ENCODE assay signal across 2 cellular contexts in genomic region chr1:34818862-34819261, GRCh38. TPM values are rescaled to one million over a fixed set of nuclear protein-coding genes. Genes with fewer than 3 reads are reported as not detected.
"Had no signal": no experiment of that assay in that cellular context is flagged by ENCODE, and none has a peak within 500 bp of the region (broad histone marks: within the 10 kb centered on the region; RNA-seq: fewer than 3 reads in every experiment).

No MANE protein-coding gene starts in this region.

RNA-seq across cellular contexts. Expression of gene GJA4, which starts 26.1 kb away (rescaled TPM):
- total RNA-seq: G401 had no signal

RNA-seq across cellular contexts. Expression of gene GJB3, which starts 37.8 kb away (rescaled TPM):
- total RNA-seq: G401, GM12878 had no signal
- polyA plus RNA-seq: GM12878 had no signal

RNA-seq across cellular contexts. Expression of gene GJB4, which starts 59.3 kb away (rescaled TPM):
- total RNA-seq: G401, GM12878 had no signal
- polyA plus RNA-seq: GM12878 had no signal
